ENCODE assay signal across 1 cellular context in the genomic region with DNA sequence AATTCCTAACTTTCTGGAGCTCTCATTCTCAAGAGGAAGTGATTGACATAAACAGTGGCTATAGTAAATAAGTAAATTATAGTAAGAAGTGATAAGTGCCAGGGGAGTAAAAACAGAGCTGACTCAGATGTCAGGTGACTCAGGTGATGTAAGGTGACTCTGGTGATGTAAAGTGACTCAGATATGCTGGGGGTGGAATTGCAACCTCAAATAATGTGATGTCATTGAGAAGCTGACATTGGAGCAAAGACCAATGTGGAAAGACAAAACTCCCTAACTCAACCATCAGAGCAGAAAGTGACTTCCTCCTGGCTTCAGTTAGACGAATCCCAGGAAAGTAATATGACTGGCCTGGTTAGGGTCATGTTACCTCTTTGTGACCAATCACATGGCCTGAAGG.
A peak's percentile ranks its signal among the peaks of the same experiment; 100 is the strongest.
TF ChIP-seq lines count a peak whose summit lies in the region.

No MANE protein-coding gene starts in this region.

TF ChIP-seq in HEK293, 187 proteins besides CTCF, POLR2A, EP300 and RAD21 (continued from another document):
- 0 out of 2 replicates have a peak, but pooled peaks have one; percentile 23 for TF ChIP-seq ZNF692 (tag by site-specific recombination; IDR thresholded peaks at IDR 0.05)
- peak; percentile 54; the same call in 1 of the 2 replicates for TF ChIP-seq SP7 (tag by site-specific recombination; IDR thresholded peaks at IDR 0.05)
- peak; percentile 82 for TF ChIP-seq ZNF366 (tag by site-specific recombination; conservative IDR thresholded peaks at IDR 0.05)
- no peak for TF ChIP-seq ZNF341 (tag by site-specific recombination; IDR thresholded peaks at IDR 0.05; ENCODE audit: low read depth)
- no peak for TF ChIP-seq ZBTB7A (tag by site-specific recombination; IDR thresholded peaks at IDR 0.05; ENCODE audit: low read depth)
- TF ChIP-seq ZNF280D (tag by site-specific recombination; IDR thresholded peaks at IDR 0.05) = no peak
- no peak for TF ChIP-seq OSR2 (tag by site-specific recombination; IDR thresholded peaks at IDR 0.05)
- TF ChIP-seq KLF1 (tag by site-specific recombination; IDR thresholded peaks at IDR 0.05) = no peak
- no peak for TF ChIP-seq ZFP3 (tag by site-specific recombination; IDR thresholded peaks at IDR 0.05; ENCODE audit: low read depth)
- TF ChIP-seq ZNF629 (tag by site-specific recombination; IDR thresholded peaks at IDR 0.05) = peak; percentile 78
- peak; percentile 61; the same call in 1 of the 2 replicates for TF ChIP-seq ATF2 (tag by site-specific recombination; IDR thresholded peaks at IDR 0.05; ENCODE audit: low read depth)
- TF ChIP-seq ZNF548 (tag by site-specific recombination; IDR thresholded peaks at IDR 0.05) = no peak
- TF ChIP-seq ZNF398 (tag by site-specific recombination; IDR thresholded peaks at IDR 0.05) = peak; percentile 55; the same call in 1 of the 2 replicates
- TF ChIP-seq, protein P1, sequence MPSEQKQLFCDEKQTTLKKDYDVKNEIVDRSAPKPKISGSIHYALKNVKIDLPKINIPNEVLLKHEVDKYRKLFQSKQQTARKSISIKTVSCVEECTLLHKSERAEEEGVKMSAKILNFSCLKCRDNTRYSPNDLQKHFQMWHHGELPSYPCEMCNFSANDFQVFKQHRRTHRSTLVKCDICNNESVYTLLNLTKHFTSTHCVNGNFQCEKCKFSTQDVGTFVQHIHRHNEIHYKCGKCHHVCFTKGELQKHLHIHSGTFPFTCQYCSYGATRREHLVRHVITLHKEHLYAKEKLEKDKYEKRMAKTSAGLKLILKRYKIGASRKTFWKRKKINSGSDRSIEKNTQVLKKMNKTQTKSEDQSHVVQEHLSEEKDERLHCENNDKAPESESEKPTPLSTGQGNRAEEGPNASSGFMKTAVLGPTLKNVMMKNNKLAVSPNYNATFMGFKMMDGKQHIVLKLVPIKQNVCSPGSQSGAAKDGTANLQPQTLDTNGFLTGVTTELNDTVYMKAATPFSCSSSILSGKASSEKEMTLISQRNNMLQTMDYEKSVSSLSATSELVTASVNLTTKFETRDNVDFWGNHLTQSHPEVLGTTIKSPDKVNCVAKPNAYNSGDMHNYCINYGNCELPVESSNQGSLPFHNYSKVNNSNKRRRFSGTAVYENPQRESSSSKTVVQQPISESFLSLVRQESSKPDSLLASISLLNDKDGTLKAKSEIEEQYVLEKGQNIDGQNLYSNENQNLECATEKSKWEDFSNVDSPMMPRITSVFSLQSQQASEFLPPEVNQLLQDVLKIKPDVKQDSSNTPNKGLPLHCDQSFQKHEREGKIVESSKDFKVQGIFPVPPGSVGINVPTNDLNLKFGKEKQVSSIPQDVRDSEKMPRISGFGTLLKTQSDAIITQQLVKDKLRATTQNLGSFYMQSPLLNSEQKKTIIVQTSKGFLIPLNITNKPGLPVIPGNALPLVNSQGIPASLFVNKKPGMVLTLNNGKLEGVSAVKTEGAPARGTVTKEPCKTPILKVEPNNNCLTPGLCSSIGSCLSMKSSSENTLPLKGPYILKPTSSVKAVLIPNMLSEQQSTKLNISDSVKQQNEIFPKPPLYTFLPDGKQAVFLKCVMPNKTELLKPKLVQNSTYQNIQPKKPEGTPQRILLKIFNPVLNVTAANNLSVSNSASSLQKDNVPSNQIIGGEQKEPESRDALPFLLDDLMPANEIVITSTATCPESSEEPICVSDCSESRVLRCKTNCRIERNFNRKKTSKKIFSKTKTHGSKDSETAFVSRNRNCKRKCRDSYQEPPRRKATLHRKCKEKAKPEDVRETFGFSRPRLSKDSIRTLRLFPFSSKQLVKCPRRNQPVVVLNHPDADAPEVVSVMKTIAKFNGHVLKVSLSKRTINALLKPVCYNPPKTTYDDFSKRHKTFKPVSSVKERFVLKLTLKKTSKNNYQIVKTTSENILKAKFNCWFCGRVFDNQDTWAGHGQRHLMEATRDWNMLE (tag by site-specific recombination; conservative IDR thresholded peaks at IDR 0.05; ENCODE audit: low read depth) = peak; percentile 35; the same call in 1 of the 2 replicates
- TF ChIP-seq ZNF624 (tag by site-specific recombination; IDR thresholded peaks at IDR 0.05) = no peak
- TF ChIP-seq ZNF623 (tag by site-specific recombination; IDR thresholded peaks at IDR 0.05) = no peak
- TF ChIP-seq, protein P2, sequence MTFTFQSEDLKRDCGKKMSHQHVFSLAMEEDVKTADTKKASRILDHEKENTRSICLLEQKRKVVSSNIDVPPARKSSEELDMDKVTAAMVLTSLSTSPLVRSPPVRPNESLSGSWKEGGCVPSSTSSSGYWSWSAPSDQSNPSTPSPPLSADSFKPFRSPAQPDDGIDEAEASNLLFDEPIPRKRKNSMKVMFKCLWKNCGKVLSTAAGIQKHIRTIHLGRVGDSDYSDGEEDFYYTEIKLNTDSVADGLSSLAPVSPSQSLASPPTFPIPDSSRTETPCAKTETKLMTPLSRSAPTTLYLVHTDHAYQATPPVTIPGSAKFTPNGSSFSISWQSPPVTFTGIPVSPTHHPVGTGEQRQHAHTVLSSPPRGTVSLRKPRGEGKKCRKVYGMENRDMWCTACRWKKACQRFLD (tag by site-specific recombination; IDR thresholded peaks at IDR 0.05) = no peak
- TF ChIP-seq ZBTB21 (tag by site-specific recombination; IDR thresholded peaks at IDR 0.05) = peak; percentile 81
- no peak for TF ChIP-seq ZNF510 (tag by site-specific recombination; IDR thresholded peaks at IDR 0.05; ENCODE audit: insufficient replicate concordance)
- TF ChIP-seq ZNF302 (tag by site-specific recombination; IDR thresholded peaks at IDR 0.05; ENCODE audit: low read depth) = no peak
- TF ChIP-seq ZNF140 (tag by site-specific recombination; IDR thresholded peaks at IDR 0.05) = peak; percentile 13; the same call in 1 of the 2 replicates
- TF ChIP-seq ZNF274 (IDR thresholded peaks at IDR 0.05; ENCODE audit: low read length) = no peak
- no peak for TF ChIP-seq ZNF274 (tag by site-specific recombination; IDR thresholded peaks at IDR 0.05; ENCODE audit: borderline replicate concordance)
- peak; percentile 43; the same call in 1 of the 2 replicates for TF ChIP-seq SP3 (tag by site-specific recombination; IDR thresholded peaks at IDR 0.05)
- no peak for TF ChIP-seq ZSCAN18 (tag by site-specific recombination; IDR thresholded peaks at IDR 0.05)
- TF ChIP-seq SP2 (tag by site-specific recombination; IDR thresholded peaks at IDR 0.05) = peak; percentile 44
- no peak for TF ChIP-seq HOXD13 (CRISPR knock-in tag; IDR thresholded peaks at IDR 0.05; ENCODE audit: borderline replicate concordance)
- TF ChIP-seq ZNF292 (tag by site-specific recombination; IDR thresholded peaks at IDR 0.05; ENCODE audit: borderline replicate concordance, low read depth) = no peak
- TF ChIP-seq, protein P3, sequence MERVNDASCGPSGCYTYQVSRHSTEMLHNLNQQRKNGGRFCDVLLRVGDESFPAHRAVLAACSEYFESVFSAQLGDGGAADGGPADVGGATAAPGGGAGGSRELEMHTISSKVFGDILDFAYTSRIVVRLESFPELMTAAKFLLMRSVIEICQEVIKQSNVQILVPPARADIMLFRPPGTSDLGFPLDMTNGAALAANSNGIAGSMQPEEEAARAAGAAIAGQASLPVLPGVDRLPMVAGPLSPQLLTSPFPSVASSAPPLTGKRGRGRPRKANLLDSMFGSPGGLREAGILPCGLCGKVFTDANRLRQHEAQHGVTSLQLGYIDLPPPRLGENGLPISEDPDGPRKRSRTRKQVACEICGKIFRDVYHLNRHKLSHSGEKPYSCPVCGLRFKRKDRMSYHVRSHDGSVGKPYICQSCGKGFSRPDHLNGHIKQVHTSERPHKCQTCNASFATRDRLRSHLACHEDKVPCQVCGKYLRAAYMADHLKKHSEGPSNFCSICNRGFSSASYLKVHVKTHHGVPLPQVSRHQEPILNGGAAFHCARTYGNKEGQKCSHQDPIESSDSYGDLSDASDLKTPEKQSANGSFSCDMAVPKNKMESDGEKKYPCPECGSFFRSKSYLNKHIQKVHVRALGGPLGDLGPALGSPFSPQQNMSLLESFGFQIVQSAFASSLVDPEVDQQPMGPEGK (tag by site-specific recombination; IDR thresholded peaks at IDR 0.05) = no peak
- no peak for TF ChIP-seq ZNF24 (tag by site-specific recombination; IDR thresholded peaks at IDR 0.05)
- no peak for TF ChIP-seq ZNF530 (tag by site-specific recombination; IDR thresholded peaks at IDR 0.05; ENCODE audit: low read depth)
- TF ChIP-seq ZNF184 (tag by site-specific recombination; IDR thresholded peaks at IDR 0.05) = 0 out of 2 replicates have a peak, but pooled peaks have one; percentile 41
- TF ChIP-seq ZIC2 (tag by site-specific recombination; IDR thresholded peaks at IDR 0.05) = no peak
- TF ChIP-seq ZFP69B (tag by site-specific recombination; IDR thresholded peaks at IDR 0.05) = no peak
- TF ChIP-seq ZNF394 (tag by site-specific recombination; IDR thresholded peaks at IDR 0.05; ENCODE audit: borderline replicate concordance) = no peak
- no peak for TF ChIP-seq ZNF768 (tag by site-specific recombination; IDR thresholded peaks at IDR 0.05)
